In genomic region chr7:50418526-50418925, GRCh38 we compare ENCODE assay signal across 13 cellular contexts. TPM values are rescaled to one million over a fixed set of nuclear protein-coding genes. Genes with fewer than 3 reads are reported as not detected.
A peak's percentile ranks its signal among the peaks of the same experiment; 100 is the strongest.
DNase-seq lines count a peak whose midpoint lies in the region; ATAC-seq, FAIRE-seq and TF ChIP-seq lines count a peak whose summit lies in the region.
"Had no signal": no experiment of that assay in that cellular context is flagged by ENCODE, and none has a peak within 500 bp of the region (broad histone marks: within the 10 kb centered on the region; RNA-seq: fewer than 3 reads in every experiment).

No MANE protein-coding gene starts in this region.

- H3K9me1 ChIP-seq in K562 (ENCODE audit: control insufficient read depth, insufficient read depth, low read length), result no peaks in the 10 kb centered on the region

- peaks cover 28% of the 10 kb centered on the region for H3K4me1 Mint-ChIP-seq in activated T-cell treated with anti-CD3 and anti-CD28 coated beads, Interleukin-2, amount 50 U/mL, for 24 hours (ENCODE audit: low read depth)
- H3K4me1 Mint-ChIP-seq in activated T-cell treated with anti-CD3 and anti-CD28 coated beads, Interleukin-2, amount 50 U/mL, for 4 hours (ENCODE audit: low read depth), result peaks cover 28% of the 10 kb centered on the region
- peaks cover 29% of the 10 kb centered on the region for H3K4me1 Mint-ChIP-seq in GM23338

- H3K18ac ChIP-seq in neuronal stem cell (ENCODE audit: low read length), result no peak overlapping the region

- ATAC-seq in activated T-cell treated with anti-CD3 and anti-CD28 coated beads, Interleukin-2, amount 50 U/mL, for 4 hours, result no peak
- ATAC-seq in GM23338 (peak; percentile 20), K562 (no peak)

- TF ChIP-seq RAD21 in K562 (CRISPR knock-in tag; conservative IDR thresholded peaks at IDR 0.05 in 1 of 2, IDR thresholded peaks at IDR 0.05 in 1 of 2), result no peak

- no peaks in the 10 kb centered on the region for H3K79me1 ChIP-seq in neuronal stem cell (ENCODE audit: low read depth, low read length)

- no peak overlapping the region for H2BK5ac ChIP-seq in neuronal stem cell (ENCODE audit: low read length)

- H2BK15ac ChIP-seq in neuronal stem cell (ENCODE audit: low read length), result no peak overlapping the region

- no peak overlapping the region for H3K9ac ChIP-seq in K562 (ENCODE audit: insufficient read depth in 1 of 2, low read depth in 2 of 2, low read length in 2 of 2)
- no peak overlapping the region for H3K9ac ChIP-seq in neuronal stem cell (ENCODE audit: low read depth, low read length, poor library complexity)
- H3K9ac ChIP-seq: KMS-11 had no signal

- no TSS peak for BruUV-seq in K562 (replicated peaks; lab: Mats Ljungman, UMichigan)

- WGBS in K562 (ENCODE audit: insufficient coverage, low coverage, missing lambda C conversion rate), result 22% methylated on average over 7 of the region's 7 CpGs
- WGBS in neuronal stem cell (ENCODE audit: extremely low coverage in 2 of 2, insufficient read length in 2 of 2, insufficient replicate concordance in 1 of 2), 2 donors, result no CpG with 5 or more reads among the region's 7 CpGs

- no peak overlapping the region for H3K4me2 ChIP-seq in GM23338
- no peak overlapping the region for H3K4me2 ChIP-seq in K562 (ENCODE audit: insufficient read depth, low read length)
- no peak overlapping the region for H3K4me2 ChIP-seq in neuronal stem cell (ENCODE audit: insufficient read depth, low read length, poor library complexity, severe bottlenecking)
- H3K4me2 ChIP-seq: KMS-11 had no signal

- no peak overlapping the region for H4K8ac ChIP-seq in neuronal stem cell (ENCODE audit: low read depth, low read length)

- no peak overlapping the region for H3K4ac ChIP-seq in neuronal stem cell (ENCODE audit: low read length)

- no peak for TF ChIP-seq EP300 in K562 (IDR thresholded peaks at IDR 0.05; ENCODE audit: low read length)

- no peak overlapping the region for H2BK120ac ChIP-seq in neuronal stem cell (ENCODE audit: low read depth, low read length)

- no peak for DNase-seq in activated T-cell treated with anti-CD3 and anti-CD28 coated beads, Interleukin-2, amount 50 U/mL, for 24 hours
- DNase-seq in activated T-cell treated with anti-CD3 and anti-CD28 coated beads, Interleukin-2, amount 50 U/mL, for 4 hours, result no peak
- DNase-seq in GM23338 (ENCODE audit: low spot score), result peak; percentile 9
- DNase-seq in K562 (ENCODE audit: extremely low read depth in 1 of 4, low spot score in 3 of 4), result no peak
- DNase-seq in neuronal stem cell (ENCODE audit: low spot score), result no peak
- no peak for DNase-seq in GM13976 (ENCODE audit: low spot score)
- no peak for DNase-seq in hepatic stellate cell (ENCODE audit: low spot score)
- no peak for DNase-seq in DMS53 treated with DMSO at 0.1 percent for 48 hours (lab: John Stamatoyannopoulos, UW; ENCODE audit: unreplicated experiment)

- H3K79me2 ChIP-seq in GM23338 (replicated peaks; ENCODE audit: insufficient read depth) (no peaks in the 10 kb centered on the region), K562 (ENCODE audit: control insufficient read depth, insufficient read depth, low read length) (no peaks in the 10 kb centered on the region)

- H3K4me1 ChIP-seq in GM23338 (ENCODE audit: insufficient read depth), result peaks cover 22% of the 10 kb centered on the region
- H3K4me1 ChIP-seq in K562 (replicated peaks in 1 of 2; ENCODE audit: control insufficient read depth in 2 of 2, insufficient read depth in 2 of 2, low read length in 2 of 2), result peaks cover 0 to 2% of the 10 kb centered on the region in 2 experiments; a peak in 1 of 5 replicates
- peaks cover 0 to 4% of the 10 kb centered on the region in 2 donors for H3K4me1 ChIP-seq in neuronal stem cell (ENCODE audit: control insufficient read depth in 2 of 2, insufficient read depth in 1 of 2, low read depth in 1 of 2, low read length in 2 of 2)

- peak overlapping the region; percentile 23 for H3K27ac Mint-ChIP-seq in activated T-cell treated with anti-CD3 and anti-CD28 coated beads, Interleukin-2, amount 50 U/mL, for 24 hours
- H3K27ac Mint-ChIP-seq in GM23338, result no peak overlapping the region; the same call in 1 of the 2 replicates
- H3K27ac Mint-ChIP-seq: CD8-positive, alpha-beta memory T cell; H9; HFFc6 had no signal

- H3K27ac ChIP-seq in GM23338 (ENCODE audit: low read depth) (no peak overlapping the region), K562 (ENCODE audit: extremely low read depth, low read depth, low read length) (no peak overlapping the region), neuronal stem cell (replicated peaks; ENCODE audit: low read length) (no peak overlapping the region)
- H3K27ac ChIP-seq: HL-60, KMS-11 had no signal

- H3K27me3 Mint-ChIP-seq in activated T-cell treated with anti-CD3 and anti-CD28 coated beads, Interleukin-2, amount 50 U/mL, for 24 hours, result no peaks in the 10 kb centered on the region
- H3K27me3 Mint-ChIP-seq in activated T-cell treated with anti-CD3 and anti-CD28 coated beads, Interleukin-2, amount 50 U/mL, for 4 hours (ENCODE audit: low read depth), result no peaks in the 10 kb centered on the region
- H3K27me3 Mint-ChIP-seq in GM23338 (ENCODE audit: insufficient read depth, low read depth, poor library complexity), result peaks cover 3% of the 10 kb centered on the region
- H3K27me3 Mint-ChIP-seq: CD8-positive, alpha-beta memory T cell had no signal

- no peak overlapping the region for H4K91ac ChIP-seq in neuronal stem cell (ENCODE audit: low read depth, low read length, poor library complexity)

- no peak for FAIRE-seq in K562 (lab: Jason Lieb, UNC)

- no peak overlapping the region for H3K14ac ChIP-seq in neuronal stem cell (ENCODE audit: low read length)

- no peak overlapping the region for H2BK12ac ChIP-seq in neuronal stem cell (ENCODE audit: low read length)

- in situ Hi-C loops in K562 (cut with MboI) (no loop called here), GM13976 (cut with MboI; ENCODE audit: low sequenced_read_pairs, unreplicated experiment) (loop anchor here (5.0 to 10.0 kb wide), 2 partner anchors 216 to 274 kb away; no protein-coding TSS in a partner anchor)

- H3K9me3 Mint-ChIP-seq in activated T-cell treated with anti-CD3 and anti-CD28 coated beads, Interleukin-2, amount 50 U/mL, for 24 hours, result no peaks in the 10 kb centered on the region
- H3K9me3 Mint-ChIP-seq in activated T-cell treated with anti-CD3 and anti-CD28 coated beads, Interleukin-2, amount 50 U/mL, for 4 hours, result no peaks in the 10 kb centered on the region
- H3K9me3 Mint-ChIP-seq in GM23338, result no peaks in the 10 kb centered on the region
- H3K9me3 Mint-ChIP-seq: CD8-positive, alpha-beta memory T cell; H9; HFFc6 had no signal

- no peaks in the 10 kb centered on the region for H3K27me3 ChIP-seq in GM23338 (ENCODE audit: insufficient read depth)
- H3K27me3 ChIP-seq in K562 (ENCODE audit: control insufficient read depth in 2 of 2, insufficient read depth in 2 of 2, low read length in 2 of 2), result 0 out of 5 replicates have a peak, but pooled peaks cover 0 to 2% of the 10 kb centered on the region in 2 experiments
- peaks cover 0 to 2% (median 0%) of the 10 kb centered on the region in 3 experiments for H3K27me3 ChIP-seq in neuronal stem cell (ENCODE audit: control insufficient read depth in 3 of 3, insufficient read depth in 3 of 3, low read depth in 1 of 3, low read length in 3 of 3)

- intact Hi-C loops in K562 (cut with micrococcal nuclease), result loop anchor here (1.0 to 10.0 kb wide), 7 partner anchors 51 to 564 kb away; no protein-coding TSS in a partner anchor

- no peak overlapping the region for H3K23ac ChIP-seq in neuronal stem cell (ENCODE audit: low read depth, low read length, poor library complexity)

- H3K4me3 ChIP-seq in GM23338 (no peak overlapping the region), K562 (no peak overlapping the region), neuronal stem cell (ENCODE audit: low read length in 2 of 2) (no peak overlapping the region)

- CTCF ChIA-PET in K562 (lab: Yijun Ruan, JAX; ENCODE audit: low intra/inter-chr PET ratio), result interaction anchor here (0.6 to 1.4 kb wide), 6 partner anchors 49 to 326 kb away, joined by 3 to 12 read pairs (median 5); partner anchors contain the start of gene ZPBP

- H3K36me3 ChIP-seq in GM23338 (ENCODE audit: insufficient read depth), result no peaks in the 10 kb centered on the region
- H3K36me3 ChIP-seq in K562 (ENCODE audit: control insufficient read depth, insufficient read depth, low read length), result no peaks in the 10 kb centered on the region
- H3K36me3 ChIP-seq in neuronal stem cell (replicated peaks in 1 of 2; ENCODE audit: control insufficient read depth in 2 of 2, insufficient read depth in 2 of 2, low read length in 2 of 2), result no peaks in the 10 kb centered on the region

- H3F3A ChIP-seq in GM23338 (replicated peaks; ENCODE audit: low read depth), result no peaks in the 10 kb centered on the region

- no peak for TF ChIP-seq POLR2A in K562 (conservative IDR thresholded peaks at IDR 0.05)

- TF ChIP-seq CTCF in GM23338 (conservative IDR thresholded peaks at IDR 0.05; ENCODE audit: low read depth in 2 of 2) (no peak), K562 (IDR thresholded peaks at IDR 0.05 in 2 of 3, conservative IDR thresholded peaks at IDR 0.05 in 1 of 3; ENCODE audit: insufficient read depth in 2 of 3, low read depth in 1 of 3, low read length in 3 of 3) (no peak), GM13976 (IDR thresholded peaks at IDR 0.05; ENCODE audit: borderline replicate concordance, control extremely low read depth, extremely low read depth, insufficient read depth, missing control alignments) (no peak)

- H3K9me2 ChIP-seq in GM23338 (ENCODE audit: insufficient read depth), result 0 out of 2 replicates have a peak, but pooled peaks cover 5% of the 10 kb centered on the region

- H4K20me1 ChIP-seq in GM23338 (replicated peaks; ENCODE audit: insufficient read depth), result no peaks in the 10 kb centered on the region
- H4K20me1 ChIP-seq in K562 (replicated peaks; ENCODE audit: control insufficient read depth, insufficient read depth, low read length), result 0 out of 2 replicates have a peak, but pooled peaks cover 4% of the 10 kb centered on the region

- POLR2A ChIA-PET in K562 (lab: Yijun Ruan, JAX), result interaction anchor here (0.9 to 1.1 kb wide), 2 partner anchors 11 to 13 kb away, joined by 3 to 4 read pairs; no protein-coding TSS in a partner anchor

- no peak overlapping the region for H2AK5ac ChIP-seq in neuronal stem cell (ENCODE audit: low read depth, low read length)

- no peaks in the 10 kb centered on the region for H3K36me3 Mint-ChIP-seq in activated T-cell treated with anti-CD3 and anti-CD28 coated beads, Interleukin-2, amount 50 U/mL, for 24 hours (ENCODE audit: low read depth)
- no peaks in the 10 kb centered on the region for H3K36me3 Mint-ChIP-seq in activated T-cell treated with anti-CD3 and anti-CD28 coated beads, Interleukin-2, amount 50 U/mL, for 4 hours (ENCODE audit: insufficient read depth)
- no peaks in the 10 kb centered on the region for H3K36me3 Mint-ChIP-seq in GM23338 (ENCODE audit: low read depth)
- H3K36me3 Mint-ChIP-seq: CD8-positive, alpha-beta memory T cell had no signal

- H2AFZ ChIP-seq in GM23338, result peak overlapping the region; percentile 28; the same call in 1 of the 2 replicates
- peak overlapping the region; percentile 7; the same call in 1 of the 2 replicates for H2AFZ ChIP-seq in K562 (ENCODE audit: low read depth, low read length)
- H2AFZ ChIP-seq in neuronal stem cell (ENCODE audit: low read length), result peak overlapping the region; percentile 17

- H3K9me3 ChIP-seq in K562 (replicated peaks; ENCODE audit: control insufficient read depth, insufficient read depth, low read depth, low read length) (no peaks in the 10 kb centered on the region), neuronal stem cell (replicated peaks in 1 of 2; ENCODE audit: control insufficient read depth in 2 of 2, insufficient read depth in 1 of 2, low read depth in 1 of 2, low read length in 2 of 2) (no peaks in the 10 kb centered on the region)

- H3K4me3 Mint-ChIP-seq in activated T-cell treated with anti-CD3 and anti-CD28 coated beads, Interleukin-2, amount 50 U/mL, for 24 hours, result no peak overlapping the region
- H3K4me3 Mint-ChIP-seq in activated T-cell treated with anti-CD3 and anti-CD28 coated beads, Interleukin-2, amount 50 U/mL, for 4 hours, result no peak overlapping the region
- no peak overlapping the region for H3K4me3 Mint-ChIP-seq in GM23338
- H3K4me3 Mint-ChIP-seq: CD8-positive, alpha-beta memory T cell; H9; HFFc6 had no signal

RNA-seq across cellular contexts. Expression of gene FIGNL1, which starts 31.6 kb away (rescaled TPM):
- 10 to 100 TPM; 27.9 to 40.7 (median 35.1) TPM for total RNA-seq in activated T-cell treated with anti-CD3 and anti-CD28 coated beads, Interleukin-2, amount 50 U/mL, for 4 hours
- 15.8 and 24.9 TPM in 2 replicates for total RNA-seq in GM23338 (2014; rRNA removed; shearing (Covaris generic))
- 5.5 and 6.6 TPM in 2 replicates for polyA plus RNA-seq in GM23338 (2016; fragmentation: Nextera tagmentation; extraction: Ambion mirVana)
- total RNA-seq in K562 (2011; cell fraction: chromatin; rRNA removed; ENCODE audit: low replicate concordance), result 11.5 and 48.7 TPM in 2 replicates
- 9.8 and 12.1 TPM in 2 replicates for total RNA-seq in K562 (2011; cell fraction: nucleolus; rRNA removed)
- total RNA-seq in K562 (2011; cell fraction: nucleoplasm; rRNA removed), result 19.5 TPM in 2 replicates
- 21.6 and 24.1 TPM in 2 replicates for total RNA-seq in K562 (2014; rRNA removed)
- total RNA-seq in K562 (2014; rRNA removed; fragmentation: Illumina TruSeq; extraction: Trizol), result 42.4 and 48.3 TPM in 2 replicates
- 42.4 and 46.7 TPM in 2 replicates for total RNA-seq in K562 (2015; rRNA removed; fragmentation: Illumina TruSeq; extraction: Trizol)
- total RNA-seq in K562 (2021), result 25.8 and 28.3 TPM in 2 replicates
- 37.6 and 48.3 TPM in 2 replicates for polyA plus RNA-seq in K562 (2011; rRNA removed)
- 16.0 and 25.1 TPM in 2 replicates for polyA plus RNA-seq in K562 (2011; cell fraction: cytosol; rRNA removed)
- 28.2 and 31.2 TPM in 2 replicates for polyA plus RNA-seq in K562 (2011; cell fraction: nucleus; rRNA removed)
- polyA plus RNA-seq in K562 (2012), result 21.0 and 22.9 TPM in 2 replicates
- 28.5 and 30.7 TPM in 2 replicates for polyA plus RNA-seq in K562 (2014; fragmentation: Illumina TruSeq; extraction: Trizol)
- 10 to 100 TPM; 15.5 to 22.7 TPM for polyA plus RNA-seq in K562 (2014; fragmentation: Nextera tagmentation; extraction: Ambion mirVana)
- 27.6 and 29.4 TPM in 2 replicates for polyA plus RNA-seq in K562 (2014; rRNA removed)
- polyA minus RNA-seq in K562 (2011; rRNA and poly(A)+ RNA removed), result 48.9 and 55.0 TPM in 2 replicates
- 14.7 and 21.5 TPM in 2 replicates for polyA minus RNA-seq in K562 (2011; cell fraction: cytosol; rRNA and poly(A)+ RNA removed)
- polyA minus RNA-seq in K562 (2011; cell fraction: nucleus; rRNA and poly(A)+ RNA removed), result 18.3 and 29.4 TPM in 2 replicates
- 14.2 TPM for polyA plus RNA-seq in neuronal stem cell (2013, experiment 1 of 2)
- 14.9 TPM for polyA plus RNA-seq in neuronal stem cell (2013, experiment 2 of 2)
